In genomic region chr3:73759290-73759689, GRCh38 we compare ENCODE assay signal across 29 cellular contexts.
DNase-seq lines count a peak whose midpoint lies in the region; ATAC-seq, FAIRE-seq and TF ChIP-seq lines count a peak whose summit lies in the region.
"Had no signal": no experiment of that assay in that cellular context is flagged by ENCODE, and none has a peak within 500 bp of the region (broad histone marks: within the 10 kb centered on the region; RNA-seq: fewer than 3 reads in every experiment).

No MANE protein-coding gene starts in this region.

- no peaks in the 10 kb centered on the region for H3K36me3 ChIP-seq in small intestine (ENCODE audit: control insufficient read depth in 2 of 2, insufficient read depth in 2 of 2, low read length in 2 of 2)
- H3K36me3 ChIP-seq: left ventricle myocardium inferior, spleen had no signal

- H3K4me3 ChIP-seq in small intestine (ENCODE audit: low read depth in 1 of 2, low read length in 2 of 2): no peak overlapping the region
- no peak overlapping the region for H3K4me3 ChIP-seq in coronary artery
- H3K4me3 ChIP-seq: left ventricle myocardium inferior, spleen had no signal

- H3K9me3 ChIP-seq in small intestine (ENCODE audit: control insufficient read depth, low read depth): no peaks in the 10 kb centered on the region
- H3K9me3 ChIP-seq: left ventricle myocardium inferior had no signal

- DNase-seq in AG08395 (ENCODE audit: low spot score): peak; percentile 4
- DNase-seq in amniotic epithelial cell (ENCODE audit: low read depth): peak; percentile 20
- DNase-seq in left kidney (ENCODE audit: low read depth, low spot score): peak; percentile 11
- DNase-seq in small intestine: peak; percentile 32
- DNase-seq in NCI-H2171 (lab: John Stamatoyannopoulos, UW): no peak
- DNase-seq in coronary artery (ENCODE audit: low spot score): no peak
- DNase-seq in GOT3 (lab: John Stamatoyannopoulos, UW): no peak
- DNase-seq: activated CD4-positive, alpha-beta T cell treated with anti-CD3 and anti-CD28 coated beads, Interleukin-2, amount 50 U/mL, for 4 hours; activated CD4-positive, CD25-positive, alpha-beta regulatory T cell; activated CD8-positive, alpha-beta memory T cell treated with anti-CD3 and anti-CD28 coated beads, Interleukin-2, amount 50 U/mL, for 4 hours; aorta; CD8-positive, alpha-beta T cell; DMS 273 treated with DMSO at 0.1 percent for 48 hours; hypothalamus; immature natural killer cell; left ventricle myocardium inferior; midbrain; NCI-H1694; NCI-H524 treated with DMSO at 0.1 percent for 48 hours; PC-3; retina; spleen; substantia nigra; T1000 had no signal

- H3K4me1 ChIP-seq in small intestine (ENCODE audit: control insufficient read depth in 2 of 2, insufficient read depth in 1 of 2, low read depth in 1 of 2, low read length in 1 of 2): no peaks in the 10 kb centered on the region
- H3K4me1 ChIP-seq: left ventricle myocardium inferior had no signal

- FAIRE-seq in small intestine (lab: Jason Lieb, UNC): no peak
- FAIRE-seq: GM12892 had no signal

- no peak for TF ChIP-seq CTCF in coronary artery (IDR thresholded peaks at IDR 0.05)

- ATAC-seq in HG02852 (IDR thresholded peaks at IDR 0.05; ENCODE audit: unreplicated experiment): no peak
- ATAC-seq: CD8-positive, alpha-beta T cell; esophagus mucosa; natural killer cell treated with Interleukin-12 subunit alpha and Interleukin-12 subunit beta and Interleukin-15 and Interleukin-18, amount 100 ng/mL, for 72 hours; PC-3; Right ventricle myocardium inferior had no signal

- H3K27me3 ChIP-seq in small intestine (ENCODE audit: control insufficient read depth in 2 of 2, insufficient read depth in 2 of 2, low read length in 2 of 2): no peaks in the 10 kb centered on the region
- H3K27me3 ChIP-seq: spleen had no signal

- 10 to 46% (median 32%) methylated on average over 3 of the region's 3 CpGs for WGBS in small intestine, 3 donors

- H3K27ac ChIP-seq in small intestine (ENCODE audit: low read depth in 1 of 2, low read length in 1 of 2) (no peak overlapping the region), coronary artery (no peak overlapping the region)
- H3K27ac ChIP-seq: left ventricle myocardium inferior, spleen had no signal

Comparison
In these comparisons a context has a peak if more than half of its experiments do, and no peak if none do; other contexts are left out.
1. DNase-seq: peak in AG08395 (single experiment), amniotic epithelial cell (single experiment), left kidney (single experiment) and small intestine (single experiment); none in NCI-H2171 (single experiment), coronary artery (single experiment) and GOT3 (single experiment).